8 cellular contexts compared by ENCODE assay signal in the genomic region with DNA sequence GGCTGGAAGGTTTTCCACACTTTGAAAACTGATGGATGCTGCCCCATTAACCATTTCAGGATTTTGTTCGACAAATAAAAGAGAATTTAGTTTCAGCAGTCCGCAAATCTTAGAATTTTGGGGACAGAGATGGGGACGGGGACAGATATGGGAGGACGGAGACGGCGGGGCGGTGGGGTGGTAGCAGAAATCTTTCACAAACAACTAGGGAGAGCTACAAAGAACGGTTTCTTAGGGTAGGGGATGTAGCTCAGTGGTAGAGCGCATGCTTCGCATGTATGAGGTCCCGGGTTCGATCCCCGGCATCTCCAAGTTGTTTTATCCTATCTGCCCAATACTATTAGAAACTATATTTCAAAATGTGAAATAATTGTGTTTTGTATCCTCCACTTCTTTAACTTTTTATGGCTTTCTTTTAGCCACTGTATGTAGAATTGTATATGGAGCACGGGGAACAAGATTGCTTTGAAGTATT. TPM values are rescaled to one million over a fixed set of nuclear protein-coding genes. Genes with fewer than 3 reads are reported as not detected.
DNase-seq lines count a peak whose midpoint lies in the region; ATAC-seq lines count a peak whose summit lies in the region.

No MANE protein-coding gene starts in this region.

- H2AK5ac ChIP-seq in mesenchymal stem cell (ENCODE audit: low read length, severe bottlenecking): no peak overlapping the region

- no peak overlapping the region for H2BK12ac ChIP-seq in mesenchymal stem cell (ENCODE audit: low read length in 2 of 2)

- DNase-seq in NCI-H2196 (lab: John Stamatoyannopoulos, UW; ENCODE audit: unreplicated experiment): peak; percentile 56
- DNase-seq in NCI-H2196 treated with DMSO at 0.1 percent for 48 hours (lab: John Stamatoyannopoulos, UW; ENCODE audit: unreplicated experiment): no peak
- peak; percentile 82 for DNase-seq in NCI-H69 (lab: John Stamatoyannopoulos, UW)
- DNase-seq in activated CD4-positive, alpha-beta T cell treated with anti-CD3 and anti-CD28 coated beads, Interleukin-2, amount 50 U/mL, for 4 hours: peak; percentile 76 to 79
- peak; percentile 47 to 56 (median 50) for DNase-seq in effector memory CD4-positive, alpha-beta T cell
- DNase-seq in mesenchymal stem cell: peak; percentile 81
- DNase-seq in stimulated activated CD8-positive, alpha-beta memory T cell treated with anti-CD3 and anti-CD28 coated beads, Interleukin-15, amount 100 ng/mL, for 1 hour (ENCODE audit: low read depth): peak; percentile 59

- no peak overlapping the region for H2BK120ac ChIP-seq in mesenchymal stem cell (ENCODE audit: low read depth, low read length)

- no peak overlapping the region for H2BK15ac ChIP-seq in mesenchymal stem cell (ENCODE audit: low read depth, poor library complexity, severe bottlenecking)

- no peak overlapping the region for H4K91ac ChIP-seq in mesenchymal stem cell (ENCODE audit: low read length)

- H3K4ac ChIP-seq in mesenchymal stem cell (ENCODE audit: low read depth in 1 of 2, low read length in 2 of 2): no peak overlapping the region

- no peaks in the 10 kb centered on the region for H3K9me3 ChIP-seq in effector memory CD4-positive, alpha-beta T cell (ENCODE audit: control insufficient read depth, low read length)
- no peaks in the 10 kb centered on the region for H3K9me3 ChIP-seq in mesenchymal stem cell (ENCODE audit: control insufficient read depth, low read length)

- H3K27me3 ChIP-seq in effector memory CD4-positive, alpha-beta T cell (replicated peaks; ENCODE audit: control insufficient read depth, insufficient read depth, low read length, poor library complexity, severe bottlenecking): no peaks in the 10 kb centered on the region
- H3K27me3 ChIP-seq in mesenchymal stem cell (ENCODE audit: control insufficient read depth in 1 of 2, insufficient read depth in 1 of 2, low read length in 2 of 2): no peaks in the 10 kb centered on the region

- no peak overlapping the region for H2BK5ac ChIP-seq in mesenchymal stem cell (ENCODE audit: low read depth, low read length, poor library complexity, severe bottlenecking)

- peaks cover 3% of the 10 kb centered on the region for H3K4me1 ChIP-seq in effector memory CD4-positive, alpha-beta T cell (ENCODE audit: control insufficient read depth, insufficient read depth, low read length, poor library complexity, severe bottlenecking)
- H3K4me1 ChIP-seq in mesenchymal stem cell (ENCODE audit: control insufficient read depth, insufficient read depth, low read depth, low read length): peaks cover 2% of the 10 kb centered on the region

- under 1% methylated on average over 8 of the region's 14 CpGs for WGBS in mesenchymal stem cell

- H3K79me1 ChIP-seq in mesenchymal stem cell (replicated peaks; ENCODE audit: low read length, poor library complexity, severe bottlenecking): no peaks in the 10 kb centered on the region

- H3K4me2 ChIP-seq in mesenchymal stem cell (ENCODE audit: low read length, poor library complexity, severe bottlenecking): peak overlapping the region; percentile 81

- peak overlapping the region; percentile 82 for H3K9ac ChIP-seq in mesenchymal stem cell (ENCODE audit: low read length)

- H3K18ac ChIP-seq in mesenchymal stem cell (ENCODE audit: low read depth in 1 of 2, low read length in 2 of 2): no peak overlapping the region

- H3K23ac ChIP-seq in mesenchymal stem cell (ENCODE audit: low read length in 2 of 2): no peak overlapping the region

- H3K14ac ChIP-seq in mesenchymal stem cell (ENCODE audit: low read length in 2 of 2): no peak overlapping the region

- peak; percentile 40 for ATAC-seq in HG03432 (IDR thresholded peaks at IDR 0.05; ENCODE audit: unreplicated experiment)

- H4K8ac ChIP-seq in mesenchymal stem cell (ENCODE audit: low read length): no peak overlapping the region

- H2AFZ ChIP-seq in mesenchymal stem cell (ENCODE audit: low read depth, low read length): no peak overlapping the region

- peak overlapping the region; percentile 43 for H3K27ac ChIP-seq in effector memory CD4-positive, alpha-beta T cell (ENCODE audit: insufficient read depth, low read length, poor library complexity, severe bottlenecking)
- H3K27ac ChIP-seq in mesenchymal stem cell (ENCODE audit: low read length, poor library complexity, severe bottlenecking): peak overlapping the region; percentile 78

- H3K4me3 ChIP-seq in effector memory CD4-positive, alpha-beta T cell (ENCODE audit: insufficient read depth, low read depth, low read length, poor library complexity, severe bottlenecking): peak overlapping the region; percentile 48
- peak overlapping the region; percentile 33 to 76 for H3K4me3 ChIP-seq in mesenchymal stem cell (ENCODE audit: insufficient read depth in 1 of 2, low read depth in 1 of 2, low read length in 2 of 2)

- H3K36me3 ChIP-seq in effector memory CD4-positive, alpha-beta T cell (ENCODE audit: control insufficient read depth, insufficient read depth, low read length): no peaks in the 10 kb centered on the region
- no peaks in the 10 kb centered on the region for H3K36me3 ChIP-seq in mesenchymal stem cell (ENCODE audit: control insufficient read depth in 1 of 2, insufficient read depth in 2 of 2, low read depth in 1 of 2, low read length in 2 of 2)

RNA-seq across cellular contexts. Expression of a gene that starts 15.1 kb away (rescaled TPM):
- 34.2 TPM for polyA plus RNA-seq in mesenchymal stem cell (2013, experiment 1 of 2)
- 32.7 TPM for polyA plus RNA-seq in mesenchymal stem cell (2013, experiment 2 of 2)

RNA-seq across cellular contexts. Expression of a gene that starts 43.5 kb away (rescaled TPM):
- polyA plus RNA-seq in mesenchymal stem cell (2013, experiment 1 of 2): 15.1 TPM
- polyA plus RNA-seq in mesenchymal stem cell (2013, experiment 2 of 2): 15.5 TPM

RNA-seq across cellular contexts. Expression of a gene that starts 53.2 kb away (rescaled TPM):
- not detected for polyA plus RNA-seq in mesenchymal stem cell (2013, experiment 1 of 2)
- not detected for polyA plus RNA-seq in mesenchymal stem cell (2013, experiment 2 of 2)
